ENCODE assay signal across 1 cellular context in genomic region chr11:64545605-64546004, GRCh38.
TF ChIP-seq lines count a peak whose summit lies in the region.

No MANE protein-coding gene starts in this region.

TF ChIP-seq in HepG2, 621 proteins besides CTCF, POLR2A, EP300 and RAD21:
- TF ChIP-seq ZNF484 (CRISPR knock-in tag; IDR thresholded peaks at IDR 0.05; ENCODE audit: borderline replicate concordance, low read depth): no peak
- TF ChIP-seq, protein P1, sequence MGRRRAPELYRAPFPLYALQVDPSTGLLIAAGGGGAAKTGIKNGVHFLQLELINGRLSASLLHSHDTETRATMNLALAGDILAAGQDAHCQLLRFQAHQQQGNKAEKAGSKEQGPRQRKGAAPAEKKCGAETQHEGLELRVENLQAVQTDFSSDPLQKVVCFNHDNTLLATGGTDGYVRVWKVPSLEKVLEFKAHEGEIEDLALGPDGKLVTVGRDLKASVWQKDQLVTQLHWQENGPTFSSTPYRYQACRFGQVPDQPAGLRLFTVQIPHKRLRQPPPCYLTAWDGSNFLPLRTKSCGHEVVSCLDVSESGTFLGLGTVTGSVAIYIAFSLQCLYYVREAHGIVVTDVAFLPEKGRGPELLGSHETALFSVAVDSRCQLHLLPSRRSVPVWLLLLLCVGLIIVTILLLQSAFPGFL (CRISPR knock-in tag; IDR thresholded peaks at IDR 0.05): no peak
- peak; percentile 23; the same call in 1 of the 2 replicates for TF ChIP-seq FOSL2 (CRISPR knock-in tag; IDR thresholded peaks at IDR 0.05)
- TF ChIP-seq ZNF784 (CRISPR knock-in tag; IDR thresholded peaks at IDR 0.05; ENCODE audit: borderline replicate concordance): no peak
- no peak for TF ChIP-seq RNF2 (conservative IDR thresholded peaks at IDR 0.05; ENCODE audit: low read depth)
- no peak for TF ChIP-seq KAT7 (CRISPR knock-in tag; IDR thresholded peaks at IDR 0.05; ENCODE audit: borderline replicate concordance)
- TF ChIP-seq, protein P2, sequence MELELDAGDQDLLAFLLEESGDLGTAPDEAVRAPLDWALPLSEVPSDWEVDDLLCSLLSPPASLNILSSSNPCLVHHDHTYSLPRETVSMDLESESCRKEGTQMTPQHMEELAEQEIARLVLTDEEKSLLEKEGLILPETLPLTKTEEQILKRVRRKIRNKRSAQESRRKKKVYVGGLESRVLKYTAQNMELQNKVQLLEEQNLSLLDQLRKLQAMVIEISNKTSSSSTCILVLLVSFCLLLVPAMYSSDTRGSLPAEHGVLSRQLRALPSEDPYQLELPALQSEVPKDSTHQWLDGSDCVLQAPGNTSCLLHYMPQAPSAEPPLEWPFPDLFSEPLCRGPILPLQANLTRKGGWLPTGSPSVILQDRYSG (CRISPR knock-in tag; IDR thresholded peaks at IDR 0.05): no peak
- no peak for TF ChIP-seq BCL3 (CRISPR knock-in tag; IDR thresholded peaks at IDR 0.05)
- peak; percentile 66 for TF ChIP-seq BHLHE40 (IDR thresholded peaks at IDR 0.05; ENCODE audit: low read length)
- TF ChIP-seq ZNF543 (CRISPR knock-in tag; IDR thresholded peaks at IDR 0.05): no peak
- TF ChIP-seq ZBTB42 (CRISPR knock-in tag; IDR thresholded peaks at IDR 0.05): no peak
TF ChIP-seq in HepG2: peak in this region for 2.
